In genomic region chr1:150876111-150876434, GRCh38 we compare ENCODE assay signal across 1 cellular context.
TF ChIP-seq lines count a peak whose summit lies in the region.

No MANE protein-coding gene starts in this region.

TF ChIP-seq in H1, 55 proteins besides CTCF, POLR2A, EP300 and RAD21 (continued from another document):
- TF ChIP-seq TBP (IDR thresholded peaks at IDR 0.05; ENCODE audit: low read depth, low read length) (peak; percentile 29; the same call in 1 of the 2 replicates), GABPA (IDR thresholded peaks at IDR 0.05; ENCODE audit: borderline replicate concordance, insufficient read depth, low read length) (no peak), EGR1 (IDR thresholded peaks at IDR 0.05; ENCODE audit: borderline replicate concordance, low read depth, low read length) (no peak), RFX5 (IDR thresholded peaks at IDR 0.05; ENCODE audit: borderline replicate concordance, low read depth, low read length) (no peak), RBBP5 (IDR thresholded peaks at IDR 0.05; ENCODE audit: borderline replicate concordance, low read depth, low read length) (no peak), SUZ12 (IDR thresholded peaks at IDR 0.05; ENCODE audit: low read length) (no peak), SIN3A (conservative IDR thresholded peaks at IDR 0.05 in 1 of 2, IDR thresholded peaks at IDR 0.05 in 1 of 2; ENCODE audit: low read depth in 1 of 2, low read length in 2 of 2) (peak in 1 of 2 experiments; percentile 78; a peak in 2 of 4 replicates)
- TF ChIP-seq, protein P1, sequence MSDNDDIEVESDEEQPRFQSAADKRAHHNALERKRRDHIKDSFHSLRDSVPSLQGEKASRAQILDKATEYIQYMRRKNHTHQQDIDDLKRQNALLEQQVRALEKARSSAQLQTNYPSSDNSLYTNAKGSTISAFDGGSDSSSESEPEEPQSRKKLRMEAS (IDR thresholded peaks at IDR 0.05) = no peak
TF ChIP-seq in H1: peak in this region for 4.
